ENCODE assay signal across 14 cellular contexts in genomic region chr16:4015275-4015990, GRCh38.
DNase-seq lines count a peak whose midpoint lies in the region; FAIRE-seq and TF ChIP-seq lines count a peak whose summit lies in the region.
"Had no signal": no experiment of that assay in that cellular context is flagged by ENCODE, and none has a peak within 500 bp of the region (broad histone marks: within the 10 kb centered on the region; RNA-seq: fewer than 3 reads in every experiment).

No MANE protein-coding gene starts in this region.

- no peaks in the 10 kb centered on the region for H3K36me3 ChIP-seq in HUES48 (ENCODE audit: control insufficient read depth, insufficient read depth, low read length)
- H3K36me3 ChIP-seq: cardiac muscle cell had no signal

- peak; percentile 23 for DNase-seq in choroid plexus epithelial cell (ENCODE audit: low read depth)
- DNase-seq in lung microvascular endothelial cell (ENCODE audit: low read depth in 2 of 2) = peak; percentile 45 to 52
- peak; percentile 23 for DNase-seq in urothelium cell line (ENCODE audit: low spot score)
- DNase-seq in CD1c-positive myeloid dendritic cell (ENCODE audit: extremely low spot score) = no peak
- DNase-seq in hypothalamus (lab: John Stamatoyannopoulos, UW) = no peak
- DNase-seq in NCI-H524 (lab: John Stamatoyannopoulos, UW) = no peak
- DNase-seq: activated CD4-positive, alpha-beta memory T cell treated with anti-CD3 and anti-CD28 coated beads, Interleukin-2, amount 10 ng/mL, durations not matched to agents 7 days and 5 days; activated gamma-delta T cell; NCI-H1417; NCI-H510A; stimulated activated naive CD8-positive, alpha-beta T cell treated with anti-CD3 and anti-CD28 coated beads, Interleukin-15, amount 100 ng/mL, for 72 hours; T1000 had no signal

- no peaks in the 10 kb centered on the region for H3K27me3 ChIP-seq in HUES48 (ENCODE audit: control insufficient read depth, insufficient read depth, low read length)
- H3K27me3 ChIP-seq: cardiac muscle cell had no signal

- peaks cover 29% of the 10 kb centered on the region for H3K4me1 ChIP-seq in HUES48 (ENCODE audit: control insufficient read depth, insufficient read depth, low read length)

- no peak overlapping the region for H3K9ac ChIP-seq in HUES48 (ENCODE audit: low read depth, low read length)

- H3K4me3 ChIP-seq in HUES48 (ENCODE audit: low read depth, low read length) = no peak overlapping the region
- H3K4me3 ChIP-seq in choroid plexus epithelial cell (ENCODE audit: low read depth, low read length) = no peak overlapping the region
- H3K4me3 ChIP-seq: cardiac muscle cell had no signal

- FAIRE-seq in urothelium cell line (lab: Jason Lieb, UNC) = no peak

- TF ChIP-seq CTCF in choroid plexus epithelial cell (conservative IDR thresholded peaks at IDR 0.05; ENCODE audit: low read depth, low read length) = no peak

- peak overlapping the region; percentile 4 for H3K27ac ChIP-seq in HUES48 (ENCODE audit: low read depth, low read length)
- H3K27ac ChIP-seq: cardiac muscle cell had no signal

- no peaks in the 10 kb centered on the region for H3K9me3 ChIP-seq in HUES48 (ENCODE audit: control insufficient read depth, insufficient read depth, low read length)

Comparison
In these comparisons a context has a peak if more than half of its experiments do, and no peak if none do; other contexts are left out.
1. DNase-seq: peak in choroid plexus epithelial cell (single experiment), lung microvascular endothelial cell (2 of 2) and urothelium cell line (single experiment); none in CD1c-positive myeloid dendritic cell (single experiment), hypothalamus (0 of 51) and NCI-H524 (0 of 2).